10 cellular contexts compared by ENCODE assay signal in the genomic region with DNA sequence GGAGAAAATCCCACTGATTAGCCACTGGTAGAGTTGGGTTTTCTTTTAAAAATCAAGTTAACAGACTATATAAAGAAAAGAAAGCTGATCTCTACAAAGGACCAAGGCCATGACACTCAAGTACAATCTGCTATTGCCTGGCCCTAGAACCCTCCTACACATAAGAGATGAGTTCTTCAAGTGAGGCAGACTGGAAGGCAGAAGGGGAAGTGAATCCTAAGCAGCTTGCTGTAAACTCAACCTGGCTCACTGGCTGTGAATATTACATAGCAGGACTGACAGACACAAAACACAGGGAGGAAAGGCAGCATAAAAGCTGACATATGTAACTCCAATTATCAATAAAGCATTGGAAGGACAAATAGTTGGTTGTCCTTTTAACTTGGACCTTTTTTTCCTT.
A peak's percentile ranks its signal among the peaks of the same experiment; 100 is the strongest.
DNase-seq lines count a peak whose midpoint lies in the region; ATAC-seq and TF ChIP-seq lines count a peak whose summit lies in the region.
"Had no signal": no experiment of that assay in that cellular context is flagged by ENCODE, and none has a peak within 500 bp of the region (broad histone marks: within the 10 kb centered on the region; RNA-seq: fewer than 3 reads in every experiment).

No MANE protein-coding gene starts in this region.

- H3K9me3 ChIP-seq in CD4-positive, CD25-positive, alpha-beta regulatory T cell (ENCODE audit: control insufficient read depth in 2 of 2, low read length in 2 of 2): no peaks in the 10 kb centered on the region

- H3K4me3 ChIP-seq in CD4-positive, CD25-positive, alpha-beta regulatory T cell (ENCODE audit: low read depth, low read length): no peak overlapping the region

- H3K27me3 Mint-ChIP-seq in CD4-positive, CD25-positive, alpha-beta regulatory T cell: no peaks in the 10 kb centered on the region

- H3K36me3 ChIP-seq in CD4-positive, CD25-positive, alpha-beta regulatory T cell (ENCODE audit: control insufficient read depth, insufficient read depth, low read length): peaks cover 38% of the 10 kb centered on the region

- H3K27ac Mint-ChIP-seq in CD4-positive, CD25-positive, alpha-beta regulatory T cell: peak overlapping the region; percentile 36 to 93 (median 69)

- ATAC-seq in CD4-positive, CD25-positive, alpha-beta regulatory T cell (ENCODE audit: low read depth in 2 of 2): no peak
- peak; percentile 68 for ATAC-seq in GM19025 (IDR thresholded peaks at IDR 0.05; ENCODE audit: low read depth, unreplicated experiment)
- ATAC-seq in HG02798 (IDR thresholded peaks at IDR 0.05; ENCODE audit: poor library complexity, unreplicated experiment): peak; percentile 94
- no peak for ATAC-seq in sciatic nerve

- no peak for DNase-seq in CD4-positive, CD25-positive, alpha-beta regulatory T cell
- peak; percentile 50 for DNase-seq in NAMALWA (ENCODE audit: low spot score)
- DNase-seq in sciatic nerve (ENCODE audit: low spot score): no peak
- DNase-seq in HEK293T (ENCODE audit: extremely low spot score): no peak
- DNase-seq in NCI-H2227 treated with DMSO at 0.1 percent for 48 hours (lab: John Stamatoyannopoulos, UW): no peak
- no peak for DNase-seq in posterior cingulate gyrus
- DNase-seq: activated CD4-positive, alpha-beta T cell treated with anti-CD3 and anti-CD28 coated beads, Interleukin-2, amount 50 U/mL, for 1 hour; C1 segment of cervical spinal cord had no signal

- CTCF ChIA-PET in HEK293T (lab: Yijun Ruan, JAX): interaction anchor here (1.0 kb wide), 1 partner anchor 55 kb away, joined by 3 read pairs; no protein-coding TSS in a partner anchor

- intact Hi-C loops in sciatic nerve (cut with DNase I) (no loop called here), posterior cingulate gyrus (cut with DNase I) (no loop called here)

- peaks cover 40 to 83% (median 63%) of the 10 kb centered on the region in 4 donors for H3K4me1 Mint-ChIP-seq in CD4-positive, CD25-positive, alpha-beta regulatory T cell

- peaks cover 0 to 2% (median 0%) of the 10 kb centered on the region in 7 donors for H3K9me3 Mint-ChIP-seq in CD4-positive, CD25-positive, alpha-beta regulatory T cell

- no peaks in the 10 kb centered on the region for H3K27me3 ChIP-seq in CD4-positive, CD25-positive, alpha-beta regulatory T cell (ENCODE audit: control insufficient read depth, insufficient read depth, low read length)

- peak overlapping the region in 1 of 4 donors; percentile 41 for H3K4me3 Mint-ChIP-seq in CD4-positive, CD25-positive, alpha-beta regulatory T cell

- H3K4me1 ChIP-seq in CD4-positive, CD25-positive, alpha-beta regulatory T cell (ENCODE audit: control insufficient read depth, insufficient read depth, low read length, poor library complexity, severe bottlenecking): peaks cover 19% of the 10 kb centered on the region

- H3K36me3 Mint-ChIP-seq in CD4-positive, CD25-positive, alpha-beta regulatory T cell: peaks cover 43% of the 10 kb centered on the region

- POLR2A ChIA-PET in HEK293T (lab: Yijun Ruan, JAX): no interaction called here

- H3K27ac ChIP-seq in CD4-positive, CD25-positive, alpha-beta regulatory T cell (ENCODE audit: insufficient read depth, low read length, poor library complexity, severe bottlenecking): no peak overlapping the region

TF ChIP-seq in HEK293T, 16 proteins besides CTCF, POLR2A, EP300 and RAD21:
- no peak for TF ChIP-seq TARDBP (IDR thresholded peaks at IDR 0.05)
- no peak for TF ChIP-seq FOXK2 (IDR thresholded peaks at IDR 0.05)

Comparison
In these comparisons a context has a peak if more than half of its experiments do, and no peak if none do; other contexts are left out.
1. ATAC-seq: peak in GM19025 (single experiment) and HG02798 (single experiment); none in CD4-positive, CD25-positive, alpha-beta regulatory T cell (0 of 2) and sciatic nerve (single experiment).